In the genomic region with DNA sequence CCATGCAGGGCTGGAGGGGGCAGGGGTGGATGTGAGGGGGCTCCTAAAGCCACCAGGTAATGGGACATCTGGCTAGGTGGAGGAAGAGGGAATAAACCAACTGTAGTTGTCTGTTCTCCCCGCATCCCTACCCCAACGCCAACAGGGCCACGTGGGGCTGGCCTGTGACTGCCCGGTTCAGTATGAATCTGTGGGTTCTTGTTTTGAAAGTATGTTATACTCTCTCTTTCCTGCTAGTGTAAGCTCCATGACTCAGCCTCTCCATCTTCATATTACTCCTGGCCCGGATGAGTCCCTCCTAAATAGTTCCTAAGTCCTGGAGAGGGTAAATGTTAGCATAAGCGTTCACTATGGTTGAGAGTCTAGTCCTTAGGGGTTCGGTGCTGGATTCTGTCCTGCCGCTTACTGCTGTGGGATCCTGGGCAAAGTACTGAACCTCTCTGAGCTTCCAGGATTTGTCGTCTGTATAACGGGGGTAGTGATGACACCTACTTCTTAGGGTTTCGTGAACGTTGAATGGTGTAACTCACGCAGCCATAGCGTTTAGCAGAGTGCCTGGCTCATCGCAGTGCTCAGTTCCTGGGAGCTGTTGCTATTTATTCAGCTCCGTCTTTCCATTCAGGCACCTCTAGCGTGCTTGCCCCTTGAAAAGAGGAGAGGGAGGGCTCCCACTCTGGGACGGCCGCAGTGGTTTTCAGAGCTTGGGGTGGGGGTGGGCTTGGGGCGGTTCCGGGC, we compare ENCODE assay signal across 9 cellular contexts. TPM values are rescaled to one million over a fixed set of nuclear protein-coding genes. Genes with fewer than 3 reads are reported as not detected.
DNase-seq lines count a peak whose midpoint lies in the region; ATAC-seq, FAIRE-seq and TF ChIP-seq lines count a peak whose summit lies in the region.
"Had no signal": no experiment of that assay in that cellular context is flagged by ENCODE, and none has a peak within 500 bp of the region (broad histone marks: within the 10 kb centered on the region; RNA-seq: fewer than 3 reads in every experiment).

No MANE protein-coding gene starts in this region.

- no peaks in the 10 kb centered on the region for H3K9me3 ChIP-seq in muscle layer of duodenum (ENCODE audit: control insufficient read depth in 1 of 2, low read length in 2 of 2)

- H3K27me3 ChIP-seq in HL-60 (ENCODE audit: insufficient read depth, poor library complexity, severe bottlenecking) (peaks cover 6% of the 10 kb centered on the region), bronchial epithelial cell (ENCODE audit: control insufficient read depth, insufficient read depth, low read length) (peaks cover 19% of the 10 kb centered on the region), muscle layer of duodenum (ENCODE audit: low read depth, low read length) (peaks cover 30% of the 10 kb centered on the region)

- CTCF ChIA-PET in AG04449 (lab: Yijun Ruan, JAX): interaction anchor here (0.6 to 6.1 kb wide), 60 partner anchors 10 to 835 kb away, joined by 3 to 122 read pairs (median 4); a partner anchor contains a TSS

- H3K27ac ChIP-seq in HL-60 (replicated peaks): no peak overlapping the region
- no peak overlapping the region for H3K27ac ChIP-seq in muscle layer of duodenum (ENCODE audit: low read length)

- H3K4me1 ChIP-seq in muscle layer of duodenum (ENCODE audit: control insufficient read depth in 1 of 2, insufficient read depth in 2 of 2, low read length in 2 of 2): peaks cover 4 to 21% of the 10 kb centered on the region in 2 donors

- POLR2A ChIA-PET in AG04449 (lab: Yijun Ruan, JAX): interaction anchor here (0.6 to 1.1 kb wide), 2 partner anchors 17 to 494 kb away, joined by 3 read pairs; no protein-coding TSS in a partner anchor

- H3K4me3 ChIP-seq in AG04449 (ENCODE audit: low read depth, low read length) (peak overlapping the region; percentile 53), HL-60 (replicated peaks; ENCODE audit: insufficient read depth, low read length) (peak overlapping the region; percentile 45), bronchial epithelial cell (ENCODE audit: low read depth, low read length) (no peak overlapping the region), muscle layer of duodenum (ENCODE audit: low read depth in 1 of 2, low read length in 2 of 2) (peak overlapping the region; percentile 3 to 58)

- H3K36me3 ChIP-seq in bronchial epithelial cell (ENCODE audit: control insufficient read depth, insufficient read depth, low read length) (no peaks in the 10 kb centered on the region), muscle layer of duodenum (ENCODE audit: control insufficient read depth in 1 of 2, insufficient read depth in 2 of 2, low read length in 2 of 2) (no peaks in the 10 kb centered on the region)

- TF ChIP-seq CTCF in AG04449 (IDR thresholded peaks at IDR 0.05; ENCODE audit: insufficient read depth, low read length, missing control alignments): no peak
- TF ChIP-seq CTCF in HL-60 (IDR thresholded peaks at IDR 0.05; ENCODE audit: insufficient read depth, low read length): no peak
- no peak for TF ChIP-seq CTCF in bronchial epithelial cell (IDR thresholded peaks at IDR 0.05; ENCODE audit: insufficient read depth, low read length, severe bottlenecking)

- FAIRE-seq in bronchial epithelial cell (lab: Jason Lieb, UNC) (no peak), HTR-8/SVneo (lab: Jason Lieb, UNC) (no peak)
- FAIRE-seq: GM18507 had no signal

- no peak for ATAC-seq in GM18867 (IDR thresholded peaks at IDR 0.05; ENCODE audit: unreplicated experiment)

- DNase-seq in AG04449 (ENCODE audit: low read depth, low spot score): peak; percentile 12
- no peak for DNase-seq in HL-60 (ENCODE audit: low read depth in 1 of 2, low spot score in 1 of 2)
- peak; percentile 48 for DNase-seq in bronchial epithelial cell (ENCODE audit: low read depth)
- DNase-seq in NCI-H2107 treated with DMSO at 0.1 percent for 48 hours (lab: John Stamatoyannopoulos, UW; ENCODE audit: unreplicated experiment): no peak
- DNase-seq in ureter (ENCODE audit: low spot score): no peak
- DNase-seq in HTR-8/SVneo (ENCODE audit: insufficient read length, low spot score): no peak

RNA-seq across cellular contexts. Expression of a gene that starts 28.8 kb away (rescaled TPM):
- not detected in 2 replicates for total RNA-seq in bronchial epithelial cell
- total RNA-seq in ureter: not detected

Comparison
In these comparisons a context has a peak if more than half of its experiments do, and no peak if none do; other contexts are left out.
1. DNase-seq: peak in AG04449 (single experiment) and bronchial epithelial cell (single experiment); none in HL-60 (0 of 2), NCI-H2107 treated with DMSO at 0.1 percent for 48 hours (single experiment), ureter (single experiment) and HTR-8/SVneo (single experiment).